ENCODE assay signal across 17 cellular contexts in the genomic region with DNA sequence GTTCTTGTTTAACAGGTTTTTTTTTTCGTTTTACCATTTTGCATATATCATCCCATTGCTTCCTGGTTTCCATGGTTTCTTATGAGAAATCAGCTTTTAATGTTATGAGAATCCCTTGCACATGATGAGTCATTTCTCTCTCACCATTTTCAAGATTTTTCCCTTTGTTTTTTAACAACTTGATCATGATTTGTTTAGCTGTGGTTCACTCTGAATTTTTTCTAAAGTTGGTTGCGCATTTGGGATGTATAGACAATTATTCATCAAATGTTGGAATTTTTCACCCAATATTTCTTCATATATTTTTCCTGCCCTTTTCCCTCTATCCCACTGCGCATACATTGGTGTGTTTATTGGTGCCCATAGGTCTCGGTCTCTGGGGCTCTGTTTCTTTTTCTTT. TPM values are rescaled to one million over a fixed set of nuclear protein-coding genes. Genes with fewer than 3 reads are reported as not detected.
DNase-seq lines count a peak whose midpoint lies in the region; ATAC-seq, FAIRE-seq and TF ChIP-seq lines count a peak whose summit lies in the region.
"Had no signal": no experiment of that assay in that cellular context is flagged by ENCODE, and none has a peak within 500 bp of the region (broad histone marks: within the 10 kb centered on the region; RNA-seq: fewer than 3 reads in every experiment).

No MANE protein-coding gene starts in this region.

- H3K4me2 ChIP-seq in mesenchymal stem cell (ENCODE audit: low read length, poor library complexity, severe bottlenecking), result no peak overlapping the region
- no peak overlapping the region for H3K4me2 ChIP-seq in neural progenitor cell

- H3K36me3 ChIP-seq in mesenchymal stem cell (ENCODE audit: control insufficient read depth in 1 of 2, insufficient read depth in 2 of 2, low read depth in 1 of 2, low read length in 2 of 2), result no peaks in the 10 kb centered on the region
- no peaks in the 10 kb centered on the region for H3K36me3 ChIP-seq in neural progenitor cell
- H3K36me3 ChIP-seq: WERI-Rb-1 had no signal

- H3K18ac ChIP-seq in mesenchymal stem cell (ENCODE audit: low read depth in 1 of 2, low read length in 2 of 2), result no peak overlapping the region

- H2BK15ac ChIP-seq in mesenchymal stem cell (ENCODE audit: low read depth, poor library complexity, severe bottlenecking), result no peak overlapping the region

- no peak overlapping the region for H2AK5ac ChIP-seq in mesenchymal stem cell (ENCODE audit: low read length, severe bottlenecking)

- H2BK12ac ChIP-seq in mesenchymal stem cell (ENCODE audit: low read length in 2 of 2), result no peak overlapping the region

- H3K4me1 Mint-ChIP-seq in chondrocyte (ENCODE audit: low read depth) (peaks cover 68% of the 10 kb centered on the region), neural progenitor cell (peaks cover 13% of the 10 kb centered on the region)
- no peaks in the 10 kb centered on the region for H3K4me1 Mint-ChIP-seq in natural killer cell treated with Interleukin-12 subunit alpha and Interleukin-12 subunit beta and Interleukin-15 and Interleukin-18, amount 100 ng/mL, for 72 hours (ENCODE audit: low read depth in 2 of 2)

- H3K27me3 ChIP-seq in mesenchymal stem cell (ENCODE audit: control insufficient read depth in 1 of 2, insufficient read depth in 1 of 2, low read length in 2 of 2) (no peaks in the 10 kb centered on the region), neural progenitor cell (no peaks in the 10 kb centered on the region)

- peaks cover 15% of the 10 kb centered on the region for H3F3A ChIP-seq in neural progenitor cell (ENCODE audit: low read depth)

- FAIRE-seq in HTR-8/SVneo (lab: Jason Lieb, UNC), result no peak
- FAIRE-seq: islet of Langerhans had no signal

- in situ Hi-C loops in GM13977 (cut with MboI; ENCODE audit: low pct_unique_long_range_greater_than_20kb, low sequenced_read_pairs, unreplicated experiment), result no loop called here

- TF ChIP-seq CTCF in AG09309 (IDR thresholded peaks at IDR 0.05; ENCODE audit: control insufficient read depth, insufficient read depth, low read depth, low read length, missing control alignments), result no peak
- TF ChIP-seq CTCF in chondrocyte (IDR thresholded peaks at IDR 0.05), result no peak
- TF ChIP-seq CTCF in GM13977 (IDR thresholded peaks at IDR 0.05; ENCODE audit: extremely low read depth, insufficient read depth, missing control alignments), result no peak
- TF ChIP-seq CTCF in neural progenitor cell (IDR thresholded peaks at IDR 0.05), result no peak

- peaks cover 3% of the 10 kb centered on the region for H3K36me3 Mint-ChIP-seq in chondrocyte (ENCODE audit: low read depth)
- H3K36me3 Mint-ChIP-seq in neural progenitor cell, result no peaks in the 10 kb centered on the region
- no peaks in the 10 kb centered on the region for H3K36me3 Mint-ChIP-seq in natural killer cell treated with Interleukin-12 subunit alpha and Interleukin-12 subunit beta and Interleukin-15 and Interleukin-18, amount 100 ng/mL, for 72 hours
- H3K36me3 Mint-ChIP-seq: brain had no signal

- H4K91ac ChIP-seq in mesenchymal stem cell (ENCODE audit: low read length), result no peak overlapping the region

- no CpG with 5 or more reads among the region's 4 CpGs for WGBS in mesenchymal stem cell

- H3K9ac ChIP-seq in mesenchymal stem cell (ENCODE audit: low read length), result peak overlapping the region; percentile 70
- no peak overlapping the region for H3K9ac ChIP-seq in neural progenitor cell

- no peak overlapping the region for H3K4ac ChIP-seq in mesenchymal stem cell (ENCODE audit: low read depth in 1 of 2, low read length in 2 of 2)

- no peak overlapping the region for H2BK120ac ChIP-seq in mesenchymal stem cell (ENCODE audit: low read depth, low read length)

- H2AFZ ChIP-seq in mesenchymal stem cell (ENCODE audit: low read depth, low read length), result no peak overlapping the region
- H2AFZ ChIP-seq in neural progenitor cell (replicated peaks), result no peak overlapping the region

- peaks cover 6% of the 10 kb centered on the region for H3K9me3 Mint-ChIP-seq in chondrocyte (ENCODE audit: low read depth)
- peaks cover 7% of the 10 kb centered on the region for H3K9me3 Mint-ChIP-seq in neural progenitor cell
- no peaks in the 10 kb centered on the region for H3K9me3 Mint-ChIP-seq in natural killer cell treated with Interleukin-12 subunit alpha and Interleukin-12 subunit beta and Interleukin-15 and Interleukin-18, amount 100 ng/mL, for 72 hours

- H3K27ac Mint-ChIP-seq in chondrocyte (ENCODE audit: unreplicated experiment) (peak overlapping the region; percentile 89), neural progenitor cell (no peak overlapping the region)
- no peak overlapping the region for H3K27ac Mint-ChIP-seq in natural killer cell treated with Interleukin-12 subunit alpha and Interleukin-12 subunit beta and Interleukin-15 and Interleukin-18, amount 100 ng/mL, for 72 hours
- H3K27ac Mint-ChIP-seq: brain had no signal

- H4K20me1 ChIP-seq in neural progenitor cell (ENCODE audit: low read depth), result no peaks in the 10 kb centered on the region

- no peak overlapping the region for H3K14ac ChIP-seq in mesenchymal stem cell (ENCODE audit: low read length in 2 of 2)

- H2BK5ac ChIP-seq in mesenchymal stem cell (ENCODE audit: low read depth, low read length, poor library complexity, severe bottlenecking), result no peak overlapping the region

- H3K27me3 Mint-ChIP-seq in chondrocyte (ENCODE audit: low read depth) (no peaks in the 10 kb centered on the region), neural progenitor cell (ENCODE audit: insufficient read depth, low read depth) (no peaks in the 10 kb centered on the region)
- no peaks in the 10 kb centered on the region for H3K27me3 Mint-ChIP-seq in natural killer cell treated with Interleukin-12 subunit alpha and Interleukin-12 subunit beta and Interleukin-15 and Interleukin-18, amount 100 ng/mL, for 72 hours
- H3K27me3 Mint-ChIP-seq: brain had no signal

- H3K4me3 ChIP-seq in AG09309 (ENCODE audit: control insufficient read depth, low read depth, low read length), result no peak overlapping the region
- no peak overlapping the region for H3K4me3 ChIP-seq in mesenchymal stem cell (ENCODE audit: insufficient read depth in 1 of 2, low read depth in 1 of 2, low read length in 2 of 2)
- no peak overlapping the region for H3K4me3 ChIP-seq in neural progenitor cell

- no peaks in the 10 kb centered on the region for H3K79me2 ChIP-seq in neural progenitor cell (ENCODE audit: low read depth)

- no peak overlapping the region for H3K23ac ChIP-seq in mesenchymal stem cell (ENCODE audit: low read length in 2 of 2)

- DNase-seq in AG09309 (ENCODE audit: low read depth) (peak; percentile 87), HTR-8/SVneo (ENCODE audit: insufficient read length, low spot score) (peak; percentile 53), chondrocyte (ENCODE audit: low spot score) (no peak), mesenchymal stem cell (peak; percentile 89), GM13977 (ENCODE audit: low spot score) (no peak), neural progenitor cell (ENCODE audit: low spot score) (no peak)
- DNase-seq in natural killer cell treated with Interleukin-12 subunit alpha and Interleukin-12 subunit beta and Interleukin-15 and Interleukin-18, amount 100 ng/mL, for 72 hours (ENCODE audit: low spot score), result no peak
- DNase-seq: activated T-cell treated with anti-CD3 and anti-CD28 coated beads for 4 hours; NCI-H1417; NCI-H524 treated with DMSO at 0.1 percent for 48 hours; SHP77 treated with DMSO at 0.1 percent for 48 hours; stimulated activated CD4-positive, alpha-beta T cell treated with anti-CD3 and anti-CD28 coated beads, Interleukin-12 subunit alpha, Interleukin-12 subunit beta, amount 100 ng/mL, for 4 hours; WERI-Rb-1 had no signal

- no peak for ATAC-seq in activated CD4-positive, CD25-positive, alpha-beta regulatory T cell treated with anti-CD3 and anti-CD28 coated beads, Interleukin-2, amount 50 U/mL, for 24 hours
- no peak for ATAC-seq in natural killer cell treated with Interleukin-12 subunit alpha and Interleukin-12 subunit beta and Interleukin-15 and Interleukin-18, amount 100 ng/mL, for 72 hours

- H3K9me3 ChIP-seq in mesenchymal stem cell (ENCODE audit: control insufficient read depth, low read length) (no peaks in the 10 kb centered on the region), neural progenitor cell (ENCODE audit: low read depth) (no peaks in the 10 kb centered on the region)

- no peak overlapping the region for H4K8ac ChIP-seq in mesenchymal stem cell (ENCODE audit: low read length)

- H3K27ac ChIP-seq in mesenchymal stem cell (ENCODE audit: low read length, poor library complexity, severe bottlenecking) (peak overlapping the region; percentile 22), neural progenitor cell (no peak overlapping the region)
- H3K27ac ChIP-seq: WERI-Rb-1 had no signal

- H3K4me3 Mint-ChIP-seq in chondrocyte (ENCODE audit: unreplicated experiment) (no peak overlapping the region), neural progenitor cell (no peak overlapping the region)
- no peak overlapping the region for H3K4me3 Mint-ChIP-seq in natural killer cell treated with Interleukin-12 subunit alpha and Interleukin-12 subunit beta and Interleukin-15 and Interleukin-18, amount 100 ng/mL, for 72 hours
- H3K4me3 Mint-ChIP-seq: brain, nephron had no signal

- peaks cover 20% of the 10 kb centered on the region for H3K4me1 ChIP-seq in mesenchymal stem cell (ENCODE audit: control insufficient read depth, insufficient read depth, low read depth, low read length)
- H3K4me1 ChIP-seq in neural progenitor cell, result peaks cover 9% of the 10 kb centered on the region

- no peaks in the 10 kb centered on the region for H3K79me1 ChIP-seq in mesenchymal stem cell (replicated peaks; ENCODE audit: low read length, poor library complexity, severe bottlenecking)

RNA-seq across cellular contexts. Expression of a gene that starts 42.4 kb away (rescaled TPM):
- 40.0 to 64.0 TPM (median 63.6 TPM) in 3 replicates for total RNA-seq in chondrocyte
- 61.3 TPM for polyA plus RNA-seq in mesenchymal stem cell (2013, experiment 1 of 2)
- 58.6 TPM for polyA plus RNA-seq in mesenchymal stem cell (2013, experiment 2 of 2)
- total RNA-seq in neural progenitor cell (ENCODE audit: low replicate concordance), result 26.9 and 55.9 TPM in 2 replicates
- 10 to 100 TPM; 18.0 to 35.9 TPM for total RNA-seq in natural killer cell treated with Interleukin-12 subunit alpha and Interleukin-12 subunit beta and Interleukin-15 and Interleukin-18, amount 100 ng/mL, for 72 hours

Comparison
In these comparisons a context has a peak if more than half of its experiments do, and no peak if none do; other contexts are left out.
1. DNase-seq: peak in AG09309 (single experiment), HTR-8/SVneo (single experiment) and mesenchymal stem cell (single experiment); none in chondrocyte (single experiment), GM13977 (single experiment), neural progenitor cell (single experiment) and natural killer cell treated with Interleukin-12 subunit alpha and Interleukin-12 subunit beta and Interleukin-15 and Interleukin-18, amount 100 ng/mL, for 72 hours (single experiment).